Comparison of ENCODE assay signal across 29 cellular contexts in genomic region chr1:6361124-6361775, GRCh38. TPM values are rescaled to one million over a fixed set of nuclear protein-coding genes. Genes with fewer than 3 reads are reported as not detected.
A peak's percentile ranks its signal among the peaks of the same experiment; 100 is the strongest.
DNase-seq lines count a peak whose midpoint lies in the region; ATAC-seq and TF ChIP-seq lines count a peak whose summit lies in the region.
"Had no signal": no experiment of that assay in that cellular context is flagged by ENCODE, and none has a peak within 500 bp of the region (broad histone marks: within the 10 kb centered on the region; RNA-seq: fewer than 3 reads in every experiment).

No MANE protein-coding gene starts in this region.

- H3K36me3 ChIP-seq in Peyer's patch (no peaks in the 10 kb centered on the region), hepatocyte (replicated peaks; ENCODE audit: insufficient read depth, low read depth) (no peaks in the 10 kb centered on the region), spleen (no peaks in the 10 kb centered on the region)
- H3K36me3 ChIP-seq: SJCRH30, tibial nerve had no signal

- no peak for DNase-seq in activated CD4-positive, alpha-beta T cell treated with anti-CD3 and anti-CD28 coated beads, Interleukin-2, amount 10 ng/mL, durations not matched to agents 7 days and 5 days
- DNase-seq in activated CD4-positive, alpha-beta T cell treated with anti-CD3 and anti-CD28 coated beads, Interleukin-2, amount 50 U/mL, for 48 hours: no peak
- DNase-seq in Peyer's patch: peak in 1 of 3 donors; percentile 49
- no peak for DNase-seq in hepatocyte (ENCODE audit: low spot score)
- no peak for DNase-seq in spleen
- no peak for DNase-seq in NCI-H1930 (lab: John Stamatoyannopoulos, UW)
- DNase-seq: activated CD4-positive, alpha-beta memory T cell treated with anti-CD3 and anti-CD28 coated beads for 36 hours; activated naive CD4-positive, alpha-beta T cell treated with anti-CD3 and anti-CD28 coated beads for 36 hours; activated T-cell treated with anti-CD3 and anti-CD28 coated beads for 4 hours; DND-41; effector CD4-positive, alpha-beta T cell; erythroblast; foreskin keratinocyte; hippocampal formation; NCI-H1048; NCI-H187 treated with DMSO at 0.1 percent for 48 hours; NCI-H2227 treated with DMSO at 0.1 percent for 48 hours; NCI-H774; occipital lobe; PC-3; SJCRH30; stimulated activated CD4-positive, alpha-beta T cell treated with anti-CD3 and anti-CD28 coated beads, Interleukin-2, amount 100 ng/mL, for 48 hours; T-helper 1 cell had no signal

- no peaks in the 10 kb centered on the region for H3K9me2 ChIP-seq in hepatocyte (replicated peaks; ENCODE audit: insufficient read depth)

- no peaks in the 10 kb centered on the region for H4K20me1 ChIP-seq in hepatocyte (ENCODE audit: insufficient read depth, poor library complexity, severe bottlenecking)

- H3K27me3 Mint-ChIP-seq in activated CD4-positive, alpha-beta T cell treated with anti-CD3 and anti-CD28 coated beads, Interleukin-2, amount 10 ng/mL, durations not matched to agents 7 days and 5 days: no peaks in the 10 kb centered on the region
- H3K27me3 Mint-ChIP-seq: activated CD4-positive, alpha-beta memory T cell treated with anti-CD3 and anti-CD28 coated beads for 36 hours; stimulated activated naive CD8-positive, alpha-beta T cell treated with anti-CD3 and anti-CD28 coated beads, Interleukin-15, Interleukin-2, amounts not matched to agents 100 ng/mL and 50 ng/mL, for 24 hours had no signal

- peaks cover 76% of the 10 kb centered on the region for H3K4me1 Mint-ChIP-seq in activated CD4-positive, alpha-beta T cell treated with anti-CD3 and anti-CD28 coated beads, Interleukin-2, amount 10 ng/mL, durations not matched to agents 7 days and 5 days

- H3K27me3 ChIP-seq in Peyer's patch: no peaks in the 10 kb centered on the region
- H3K27me3 ChIP-seq in hepatocyte: no peaks in the 10 kb centered on the region
- no peaks in the 10 kb centered on the region for H3K27me3 ChIP-seq in spleen (replicated peaks in 1 of 7)
- H3K27me3 ChIP-seq: foreskin keratinocyte, SJCRH30, tibial nerve had no signal

- H3K4me1 ChIP-seq in Peyer's patch (peaks cover 18 to 69% (median 24%) of the 10 kb centered on the region in 4 donors), hepatocyte (ENCODE audit: insufficient read depth) (peaks cover 41% of the 10 kb centered on the region), spleen (peaks cover 28 to 91% (median 49%) of the 10 kb centered on the region in 6 donors)

- H3K27ac ChIP-seq in Peyer's patch: peak overlapping the region in 3 of 4 donors; percentile 76 to 92 (median 79)
- H3K27ac ChIP-seq in hepatocyte: peak overlapping the region; percentile 87
- H3K27ac ChIP-seq in spleen: peak overlapping the region in 6 of 8 donors; percentile 38 to 89 (median 80)
- H3K27ac ChIP-seq: foreskin keratinocyte, SJCRH30 had no signal

- H2AFZ ChIP-seq in hepatocyte: no peak overlapping the region

- H3K9me3 ChIP-seq in Peyer's patch: no peaks in the 10 kb centered on the region
- H3K9me3 ChIP-seq in hepatocyte (ENCODE audit: low read depth): no peaks in the 10 kb centered on the region
- H3K9me3 ChIP-seq in spleen: no peaks in the 10 kb centered on the region
- H3K9me3 ChIP-seq: SJCRH30, tibial nerve had no signal

- peaks cover 22% of the 10 kb centered on the region for H3K79me2 ChIP-seq in hepatocyte

- intact Hi-C loops in spleen (cut with DNase I; ENCODE audit: low total_unique reads): loop anchor here (5.0 kb wide), 1 partner anchor 41 kb away; no protein-coding TSS in a partner anchor

- no peaks in the 10 kb centered on the region for H3K9me3 Mint-ChIP-seq in activated CD4-positive, alpha-beta T cell treated with anti-CD3 and anti-CD28 coated beads, Interleukin-2, amount 10 ng/mL, durations not matched to agents 7 days and 5 days
- H3K9me3 Mint-ChIP-seq: activated CD4-positive, alpha-beta memory T cell treated with anti-CD3 and anti-CD28 coated beads for 36 hours; activated naive CD4-positive, alpha-beta T cell treated with anti-CD3 and anti-CD28 coated beads for 36 hours; stimulated activated naive CD8-positive, alpha-beta T cell treated with anti-CD3 and anti-CD28 coated beads, Interleukin-15, Interleukin-2, amounts not matched to agents 100 ng/mL and 50 ng/mL, for 24 hours had no signal

- no peak for ATAC-seq in HG02973 (IDR thresholded peaks at IDR 0.05; ENCODE audit: unreplicated experiment)
- no peak for ATAC-seq in GM18873 (IDR thresholded peaks at IDR 0.05; ENCODE audit: low FRiP score, unreplicated experiment)
- ATAC-seq: foreskin keratinocyte, GM12878, PC-3 had no signal

- no peak overlapping the region for H3K4me3 Mint-ChIP-seq in activated CD4-positive, alpha-beta T cell treated with anti-CD3 and anti-CD28 coated beads, Interleukin-2, amount 10 ng/mL, durations not matched to agents 7 days and 5 days
- H3K4me3 Mint-ChIP-seq: activated CD4-positive, alpha-beta memory T cell treated with anti-CD3 and anti-CD28 coated beads for 36 hours; activated naive CD4-positive, alpha-beta T cell treated with anti-CD3 and anti-CD28 coated beads for 36 hours had no signal

- no peak for TF ChIP-seq POLR2A in Peyer's patch (IDR thresholded peaks at IDR 0.05)
- TF ChIP-seq POLR2A in spleen (IDR thresholded peaks at IDR 0.05): no peak

- CTCF ChIA-PET in activated CD4-positive, alpha-beta T cell treated with anti-CD3 and anti-CD28 coated beads, Interleukin-2, amount 10 ng/mL, durations not matched to agents 7 days and 5 days (lab: Charles Lee): interaction anchor here (0.7 to 2.8 kb wide), 9 partner anchors 13 to 157 kb away, joined by 3 to 17 read pairs (median 4); no protein-coding TSS in a partner anchor

- POLR2A ChIA-PET in activated CD4-positive, alpha-beta T cell treated with anti-CD3 and anti-CD28 coated beads, Interleukin-2, amount 10 ng/mL, durations not matched to agents 7 days and 5 days (lab: Charles Lee): no interaction called here

- peak overlapping the region; percentile 66 for H3K4me2 ChIP-seq in hepatocyte
- H3K4me2 ChIP-seq: smooth muscle cell had no signal

- H3K27ac Mint-ChIP-seq in activated CD4-positive, alpha-beta T cell treated with anti-CD3 and anti-CD28 coated beads, Interleukin-2, amount 10 ng/mL, durations not matched to agents 7 days and 5 days: peak overlapping the region; percentile 96
- H3K27ac Mint-ChIP-seq: activated naive CD4-positive, alpha-beta T cell treated with anti-CD3 and anti-CD28 coated beads for 36 hours had no signal

- no peak for TF ChIP-seq CTCF in Peyer's patch (IDR thresholded peaks at IDR 0.05)
- TF ChIP-seq CTCF in hepatocyte (IDR thresholded peaks at IDR 0.05; ENCODE audit: poor library complexity): no peak
- TF ChIP-seq CTCF in spleen (IDR thresholded peaks at IDR 0.05 in 8 of 11, conservative IDR thresholded peaks at IDR 0.05 in 3 of 11): no peak

- H3K4me3 ChIP-seq in Peyer's patch: no peak overlapping the region
- no peak overlapping the region for H3K4me3 ChIP-seq in hepatocyte
- no peak overlapping the region for H3K4me3 ChIP-seq in spleen
- H3K4me3 ChIP-seq: GM12878, SJCRH30, smooth muscle cell, tibial nerve had no signal

- H3K36me3 Mint-ChIP-seq in activated CD4-positive, alpha-beta T cell treated with anti-CD3 and anti-CD28 coated beads, Interleukin-2, amount 10 ng/mL, durations not matched to agents 7 days and 5 days (ENCODE audit: low read depth): peaks cover 20% of the 10 kb centered on the region
- H3K36me3 Mint-ChIP-seq: activated CD4-positive, alpha-beta memory T cell treated with anti-CD3 and anti-CD28 coated beads for 36 hours had no signal

- 92% methylated on average over 13 of the region's 13 CpGs for WGBS in hepatocyte (ENCODE audit: low lambda C conversion rate, missing lambda C conversion rate)
- 85 to 91% (median 87%) methylated on average over 13 of the region's 13 CpGs for WGBS in spleen, 5 donors

RNA-seq across cellular contexts. Expression of gene ACOT7, which starts 32.3 kb away (rescaled TPM):
- total RNA-seq in activated CD4-positive, alpha-beta T cell treated with anti-CD3 and anti-CD28 coated beads, Interleukin-2, amount 10 ng/mL, durations not matched to agents 7 days and 5 days: 100 to 1,000 TPM; 101 TPM
- 10 to 100 TPM; 38.4 to 93.2 (median 67.1) TPM for total RNA-seq in Peyer's patch
- 20.3 and 25.8 TPM in 2 replicates for total RNA-seq in hepatocyte
- 38.1 and 39.9 TPM in 2 replicates for polyA plus RNA-seq in hepatocyte
- 10 to 100 TPM; 11.3 to 31.5 (median 18.1) TPM for total RNA-seq in spleen
- polyA plus RNA-seq in spleen: 10 to 100 TPM; 10.6 to 26.7 (median 22.5) TPM

RNA-seq across cellular contexts. Expression of gene HES2, which starts 58.5 kb away (rescaled TPM):
- under 1 TPM; 0.21 to 0.30 TPM for total RNA-seq in activated CD4-positive, alpha-beta T cell treated with anti-CD3 and anti-CD28 coated beads, Interleukin-2, amount 10 ng/mL, durations not matched to agents 7 days and 5 days
- total RNA-seq in Peyer's patch: 10 to 100 TPM in 1 of 4 donors, 1 to 10 TPM in 3; 2.5 to 15.9 (median 5.2) TPM
- 0.27 and 0.44 TPM in 2 replicates for total RNA-seq in hepatocyte
- polyA plus RNA-seq in hepatocyte: 0.36 and 1.2 TPM in 2 replicates
- under 1 TPM in 2 of 7 donors, not detected in 5; 0.22 to 0.26 TPM for total RNA-seq in spleen
- 1 to 10 TPM in 1 of 3 donors, under 1 TPM in 1, not detected in 1; 0.02 to 1.3 TPM for polyA plus RNA-seq in spleen
- total RNA-seq: SJCRH30, tibial nerve had no signal
